8 cellular contexts compared by ENCODE assay signal in genomic region chr2:189142893-189143759, GRCh38. TPM values are rescaled to one million over a fixed set of nuclear protein-coding genes. Genes with fewer than 3 reads are reported as not detected.
DNase-seq lines count a peak whose midpoint lies in the region; ATAC-seq and TF ChIP-seq lines count a peak whose summit lies in the region.

No MANE protein-coding gene starts in this region.

- TF ChIP-seq CTCF in fibroblast of mammary gland (conservative IDR thresholded peaks at IDR 0.05; ENCODE audit: control insufficient read depth, insufficient read depth, low read depth, low read length) (peak; percentile 78), spleen (IDR thresholded peaks at IDR 0.05 in 8 of 11, conservative IDR thresholded peaks at IDR 0.05 in 3 of 11) (peak in 7 of 11 experiments; percentile 16 to 48 (median 29))

- H3K27ac Mint-ChIP-seq in CD4-positive, CD25-positive, alpha-beta regulatory T cell, result peak overlapping the region in 1 of 3 donors; percentile 11
- no peak overlapping the region for H3K27ac Mint-ChIP-seq in activated CD4-positive, alpha-beta memory T cell treated with anti-CD3 and anti-CD28 coated beads for 36 hours

- TF ChIP-seq POLR2A in spleen (IDR thresholded peaks at IDR 0.05), result no peak

- POLR2A ChIA-PET in activated CD4-positive, alpha-beta memory T cell treated with anti-CD3 and anti-CD28 coated beads for 36 hours (lab: Charles Lee), result interaction anchor here (0.6 to 0.7 kb wide), 3 partner anchors 21 to 703 kb away, joined by 3 read pairs; no protein-coding TSS in a partner anchor

- no peaks in the 10 kb centered on the region for H3K4me1 ChIP-seq in CD4-positive, CD25-positive, alpha-beta regulatory T cell (ENCODE audit: control insufficient read depth, insufficient read depth, low read length, poor library complexity, severe bottlenecking)
- H3K4me1 ChIP-seq in spleen, result no peaks in the 10 kb centered on the region

- H3K36me3 Mint-ChIP-seq in CD4-positive, CD25-positive, alpha-beta regulatory T cell, result no peaks in the 10 kb centered on the region
- H3K36me3 Mint-ChIP-seq in activated CD4-positive, alpha-beta memory T cell treated with anti-CD3 and anti-CD28 coated beads for 36 hours, result no peaks in the 10 kb centered on the region

- peaks cover 0 to 3% (median 0%) of the 10 kb centered on the region in 7 donors for H3K9me3 Mint-ChIP-seq in CD4-positive, CD25-positive, alpha-beta regulatory T cell
- no peaks in the 10 kb centered on the region for H3K9me3 Mint-ChIP-seq in activated CD4-positive, alpha-beta memory T cell treated with anti-CD3 and anti-CD28 coated beads for 36 hours

- H3K36me3 ChIP-seq in CD4-positive, CD25-positive, alpha-beta regulatory T cell (ENCODE audit: control insufficient read depth, insufficient read depth, low read length), result no peaks in the 10 kb centered on the region
- H3K36me3 ChIP-seq in spleen, result no peaks in the 10 kb centered on the region

- no peaks in the 10 kb centered on the region for H3K9me3 ChIP-seq in CD4-positive, CD25-positive, alpha-beta regulatory T cell (ENCODE audit: control insufficient read depth in 2 of 2, low read length in 2 of 2)
- H3K9me3 ChIP-seq in spleen, result no peaks in the 10 kb centered on the region

- H3K27ac ChIP-seq in CD4-positive, CD25-positive, alpha-beta regulatory T cell (ENCODE audit: insufficient read depth, low read length, poor library complexity, severe bottlenecking), result no peak overlapping the region
- H3K27ac ChIP-seq in spleen, result no peak overlapping the region

- CTCF ChIA-PET in activated CD4-positive, alpha-beta memory T cell treated with anti-CD3 and anti-CD28 coated beads for 36 hours (lab: Charles Lee), result interaction anchor here (0.6 to 4.4 kb wide), 40 partner anchors 9 to 629 kb away, joined by 3 to 58 read pairs (median 4); partner anchors contain the start of genes COL5A2 and WDR75

- ATAC-seq in CD4-positive, CD25-positive, alpha-beta regulatory T cell (ENCODE audit: low read depth in 2 of 2), result no peak
- ATAC-seq in GM18520 (IDR thresholded peaks at IDR 0.05; ENCODE audit: unreplicated experiment) (peak; percentile 85), HG02943 (IDR thresholded peaks at IDR 0.05; ENCODE audit: low read depth, unreplicated experiment) (peak; percentile 99)

- peaks cover 0 to 4% (median 0%) of the 10 kb centered on the region in 4 donors for H3K4me1 Mint-ChIP-seq in CD4-positive, CD25-positive, alpha-beta regulatory T cell
- no peaks in the 10 kb centered on the region for H3K4me1 Mint-ChIP-seq in activated CD4-positive, alpha-beta memory T cell treated with anti-CD3 and anti-CD28 coated beads for 36 hours (ENCODE audit: low read depth)

- intact Hi-C loops in activated CD4-positive, alpha-beta memory T cell treated with anti-CD3 and anti-CD28 coated beads for 36 hours (cut with micrococcal nuclease), result loop anchor here (1.0 kb wide), 3 partner anchors 145 to 269 kb away; no protein-coding TSS in a partner anchor
- intact Hi-C loops in spleen (cut with DNase I; ENCODE audit: low total_unique reads), result no loop called here

- no peaks in the 10 kb centered on the region for H3K27me3 ChIP-seq in CD4-positive, CD25-positive, alpha-beta regulatory T cell (ENCODE audit: control insufficient read depth, insufficient read depth, low read length)
- no peaks in the 10 kb centered on the region for H3K27me3 ChIP-seq in spleen (replicated peaks in 1 of 7)

- WGBS in spleen, 5 donors, result 87 to 97% (median 90%) methylated on average over 4 of the region's 4 CpGs

- no peak overlapping the region for H3K4me3 ChIP-seq in CD4-positive, CD25-positive, alpha-beta regulatory T cell (ENCODE audit: low read depth, low read length)
- H3K4me3 ChIP-seq in fibroblast of mammary gland (ENCODE audit: control insufficient read depth, low read depth, low read length) (no peak overlapping the region), spleen (no peak overlapping the region)

- no peaks in the 10 kb centered on the region for H3K27me3 Mint-ChIP-seq in CD4-positive, CD25-positive, alpha-beta regulatory T cell
- no peaks in the 10 kb centered on the region for H3K27me3 Mint-ChIP-seq in activated CD4-positive, alpha-beta memory T cell treated with anti-CD3 and anti-CD28 coated beads for 36 hours

- H3K4me3 Mint-ChIP-seq in CD4-positive, CD25-positive, alpha-beta regulatory T cell, result no peak overlapping the region
- H3K4me3 Mint-ChIP-seq in activated CD4-positive, alpha-beta memory T cell treated with anti-CD3 and anti-CD28 coated beads for 36 hours, result no peak overlapping the region

- DNase-seq in CD4-positive, CD25-positive, alpha-beta regulatory T cell, result peak in 2 of 3 donors; percentile 53 to 75
- peak; percentile 71 for DNase-seq in NCI-H2227 treated with DMSO at 0.1 percent for 48 hours (lab: John Stamatoyannopoulos, UW)
- peak; percentile 52 for DNase-seq in activated CD4-positive, alpha-beta memory T cell treated with anti-CD3 and anti-CD28 coated beads for 36 hours
- peak; percentile 68 for DNase-seq in fibroblast of mammary gland (ENCODE audit: low read depth)
- DNase-seq in spleen, result no peak
- no peak for DNase-seq in amniotic stem cell (lab: John Stamatoyannopoulos, UW)

RNA-seq across cellular contexts. Expression of gene COL5A2, which starts 36.4 kb away (rescaled TPM):
- 0.22 TPM for total RNA-seq in CD4-positive, CD25-positive, alpha-beta regulatory T cell
- polyA plus RNA-seq in CD4-positive, CD25-positive, alpha-beta regulatory T cell, result under 1 TPM in 2 of 4 donors, not detected in 2; 0.15 to 0.25 TPM
- under 1 TPM; 0.83 to 0.85 TPM for total RNA-seq in activated CD4-positive, alpha-beta memory T cell treated with anti-CD3 and anti-CD28 coated beads for 36 hours
- total RNA-seq in spleen, result 10 to 100 TPM; 12.6 to 35.7 (median 19.8) TPM
- 1 to 10 TPM; 3.4 to 5.5 (median 4.4) TPM for polyA plus RNA-seq in spleen

Comparison
In these comparisons a context has a peak if more than half of its experiments do, and no peak if none do; other contexts are left out.
1. ATAC-seq: peak in GM18520 (single experiment) and HG02943 (single experiment); none in CD4-positive, CD25-positive, alpha-beta regulatory T cell (0 of 2).
2. DNase-seq: peak in CD4-positive, CD25-positive, alpha-beta regulatory T cell (2 of 3), NCI-H2227 treated with DMSO at 0.1 percent for 48 hours (single experiment), activated CD4-positive, alpha-beta memory T cell treated with anti-CD3 and anti-CD28 coated beads for 36 hours (single experiment) and fibroblast of mammary gland (single experiment); none in spleen (single experiment) and amniotic stem cell (single experiment).
3. RNA of gene COL5A2, which starts 36.4 kb away (total RNA-seq): 12.6 to 35.7 TPM in spleen; 0.83 to 0.85 TPM in activated CD4-positive, alpha-beta memory T cell treated with anti-CD3 and anti-CD28 coated beads for 36 hours and 0.22 TPM in CD4-positive, CD25-positive, alpha-beta regulatory T cell (single experiment); every median in the first group is over 4 times any median in the second.